Comparison of ENCODE assay signal across 12 cellular contexts in genomic region chr4:121698119-121698732, GRCh38. TPM values are rescaled to one million over a fixed set of nuclear protein-coding genes. Genes with fewer than 3 reads are reported as not detected.
DNase-seq lines count a peak whose midpoint lies in the region; ATAC-seq and TF ChIP-seq lines count a peak whose summit lies in the region.
"Had no signal": no experiment of that assay in that cellular context is flagged by ENCODE, and none has a peak within 500 bp of the region (broad histone marks: within the 10 kb centered on the region; RNA-seq: fewer than 3 reads in every experiment).

No MANE protein-coding gene starts in this region.

- DNase-seq in activated T-helper 1 cell treated with anti-CD3 and anti-CD28 coated beads, Interleukin-12 subunit alpha, Interleukin-12 subunit beta, Interleukin-2, Interleukin-4 antibody, amounts not matched to agents 30 ng/mL and 10 ng/mL and 1 ng/mL, durations not matched to agents 14 hours and 24 hours and 36 hours (ENCODE audit: low spot score), result no peak
- DNase-seq in naive B cell, result no peak
- no peak for DNase-seq in NCI-H146 (lab: John Stamatoyannopoulos, UW)
- no peak for DNase-seq in erythroblast (lab: John Stamatoyannopoulos, UW)
- DNase-seq in OCI-M1 (lab: John Stamatoyannopoulos, UW), result no peak
- DNase-seq: MG63; NK-92 treated with Interleukin-12 subunit alpha and Interleukin-12 subunit beta, amount 100 ng/mL, for 24 hours had no signal

- peaks cover 48% of the 10 kb centered on the region for H3K4me1 Mint-ChIP-seq in activated T-helper 1 cell treated with anti-CD3 and anti-CD28 coated beads, Interleukin-12 subunit alpha, Interleukin-12 subunit beta, Interleukin-2, Interleukin-4 antibody, amounts not matched to agents 30 ng/mL and 10 ng/mL and 1 ng/mL, durations not matched to agents 14 hours and 24 hours and 36 hours (ENCODE audit: low read depth)
- peaks cover 15 to 22% (median 16%) of the 10 kb centered on the region in 3 donors for H3K4me1 Mint-ChIP-seq in naive B cell

- TF ChIP-seq CTCF in DOHH2 (IDR thresholded peaks at IDR 0.05; ENCODE audit: low read depth, low read length, poor library complexity, severe bottlenecking), result no peak

- H3K79me2 ChIP-seq in ACC112 (ENCODE audit: control insufficient read depth, insufficient read depth, low read length, unreplicated experiment), result peaks cover 37% of the 10 kb centered on the region
- 0 out of 2 replicates have a peak, but pooled peaks cover 5% of the 10 kb centered on the region for H3K79me2 ChIP-seq in DOHH2 (ENCODE audit: control insufficient read depth, low read length)

- H3K9me3 Mint-ChIP-seq in activated T-helper 1 cell treated with anti-CD3 and anti-CD28 coated beads, Interleukin-12 subunit alpha, Interleukin-12 subunit beta, Interleukin-2, Interleukin-4 antibody, amounts not matched to agents 30 ng/mL and 10 ng/mL and 1 ng/mL, durations not matched to agents 14 hours and 24 hours and 36 hours, result no peaks in the 10 kb centered on the region
- peaks cover 0 to 4% (median 0%) of the 10 kb centered on the region in 7 donors for H3K9me3 Mint-ChIP-seq in naive B cell

- H4K20me1 ChIP-seq in DOHH2 (ENCODE audit: control insufficient read depth, insufficient read depth, low read depth, low read length), result no peaks in the 10 kb centered on the region

- ATAC-seq in naive B cell (ENCODE audit: low read depth in 2 of 2) (no peak), HG03175 (IDR thresholded peaks at IDR 0.05; ENCODE audit: unreplicated experiment) (no peak)

- H3K4me3 ChIP-seq in ACC112 (ENCODE audit: low read depth, low read length) (peak overlapping the region; percentile 84), DOHH2 (ENCODE audit: low read length) (no peak overlapping the region)

- H3K4me1 ChIP-seq in ACC112 (ENCODE audit: control insufficient read depth, insufficient read depth, low read length, unreplicated experiment) (peaks cover 24% of the 10 kb centered on the region), DOHH2 (ENCODE audit: control insufficient read depth, low read length) (peaks cover 18% of the 10 kb centered on the region)
- H3K4me1 ChIP-seq: prostate gland had no signal

- no peaks in the 10 kb centered on the region for H3K27me3 ChIP-seq in ACC112 (ENCODE audit: insufficient read depth, low read length)
- peaks cover 18% of the 10 kb centered on the region for H3K27me3 ChIP-seq in DOHH2 (ENCODE audit: control insufficient read depth, low read length)
- H3K27me3 ChIP-seq: adrenal gland, MG63 had no signal

- H3K4me2 ChIP-seq in DOHH2 (ENCODE audit: low read length), result peak overlapping the region; percentile 86

- no peak overlapping the region for H2AFZ ChIP-seq in ACC112 (ENCODE audit: low read length, unreplicated experiment)

- H3K9me3 ChIP-seq in DOHH2 (ENCODE audit: control insufficient read depth, insufficient read depth, low read length), result no peaks in the 10 kb centered on the region
- H3K9me3 ChIP-seq: adrenal gland, MG63, prostate gland had no signal

- H3K27ac ChIP-seq in ACC112 (ENCODE audit: low read depth, low read length), result no peak overlapping the region
- H3K27ac ChIP-seq in DOHH2 (ENCODE audit: low read depth, low read length), result no peak overlapping the region

- no peaks in the 10 kb centered on the region; the same call in 1 of the 2 replicates for H3F3A ChIP-seq in DOHH2 (ENCODE audit: control insufficient read depth, insufficient read depth)

- H3K27ac Mint-ChIP-seq in activated T-helper 1 cell treated with anti-CD3 and anti-CD28 coated beads, Interleukin-12 subunit alpha, Interleukin-12 subunit beta, Interleukin-2, Interleukin-4 antibody, amounts not matched to agents 30 ng/mL and 10 ng/mL and 1 ng/mL, durations not matched to agents 14 hours and 24 hours and 36 hours, result no peak overlapping the region
- H3K27ac Mint-ChIP-seq in naive B cell, result peak overlapping the region in 1 of 6 donors; percentile 5

- no peak for TF ChIP-seq POLR2A in erythroblast (IDR thresholded peaks at IDR 0.05; ENCODE audit: low read length)

- peaks cover 10% of the 10 kb centered on the region for H3K36me3 ChIP-seq in ACC112 (ENCODE audit: insufficient read depth, low read length)
- H3K36me3 ChIP-seq in DOHH2 (ENCODE audit: control insufficient read depth, low read length), result no peaks in the 10 kb centered on the region
- H3K36me3 ChIP-seq: adrenal gland, prostate gland had no signal

- H3K9me2 ChIP-seq in DOHH2 (replicated peaks; ENCODE audit: control insufficient read depth, low read length), result no peaks in the 10 kb centered on the region

- intact Hi-C loops in activated T-helper 1 cell treated with anti-CD3 and anti-CD28 coated beads, Interleukin-12 subunit alpha, Interleukin-12 subunit beta, Interleukin-2, Interleukin-4 antibody, amounts not matched to agents 30 ng/mL and 10 ng/mL and 1 ng/mL, durations not matched to agents 14 hours and 24 hours and 36 hours (cut with micrococcal nuclease), result loop anchor here (5.0 kb wide), 2 partner anchors 174 to 454 kb away; partner anchors contain the start of genes BBS7 and BLTP1

- H3K4me3 Mint-ChIP-seq in activated T-helper 1 cell treated with anti-CD3 and anti-CD28 coated beads, Interleukin-12 subunit alpha, Interleukin-12 subunit beta, Interleukin-2, Interleukin-4 antibody, amounts not matched to agents 30 ng/mL and 10 ng/mL and 1 ng/mL, durations not matched to agents 14 hours and 24 hours and 36 hours, result peak overlapping the region; percentile 85
- H3K4me3 Mint-ChIP-seq in naive B cell, result peak overlapping the region in 5 of 8 donors; percentile 17 to 97 (median 88)

- peaks cover 41% of the 10 kb centered on the region for H3K27me3 Mint-ChIP-seq in activated T-helper 1 cell treated with anti-CD3 and anti-CD28 coated beads, Interleukin-12 subunit alpha, Interleukin-12 subunit beta, Interleukin-2, Interleukin-4 antibody, amounts not matched to agents 30 ng/mL and 10 ng/mL and 1 ng/mL, durations not matched to agents 14 hours and 24 hours and 36 hours (ENCODE audit: insufficient read depth)
- H3K27me3 Mint-ChIP-seq in naive B cell, result peaks cover 17 to 28% (median 23%) of the 10 kb centered on the region in 3 donors

- H3K36me3 Mint-ChIP-seq in activated T-helper 1 cell treated with anti-CD3 and anti-CD28 coated beads, Interleukin-12 subunit alpha, Interleukin-12 subunit beta, Interleukin-2, Interleukin-4 antibody, amounts not matched to agents 30 ng/mL and 10 ng/mL and 1 ng/mL, durations not matched to agents 14 hours and 24 hours and 36 hours (ENCODE audit: low read depth), result peaks cover 5% of the 10 kb centered on the region
- no peaks in the 10 kb centered on the region for H3K36me3 Mint-ChIP-seq in naive B cell

RNA-seq across cellular contexts. Expression of gene ANXA5, which starts 1.4 kb away (rescaled TPM):
- 128 and 131 TPM in 2 replicates for total RNA-seq in activated T-helper 1 cell treated with anti-CD3 and anti-CD28 coated beads, Interleukin-12 subunit alpha, Interleukin-12 subunit beta, Interleukin-2, Interleukin-4 antibody, amounts not matched to agents 30 ng/mL and 10 ng/mL and 1 ng/mL, durations not matched to agents 14 hours and 24 hours and 36 hours
- 100 to 1,000 TPM; 101 to 219 (median 118) TPM for polyA plus RNA-seq in naive B cell (ENCODE audit: low read depth in 6 of 6)
